Comparison of ENCODE assay signal across 8 cellular contexts in the genomic region with DNA sequence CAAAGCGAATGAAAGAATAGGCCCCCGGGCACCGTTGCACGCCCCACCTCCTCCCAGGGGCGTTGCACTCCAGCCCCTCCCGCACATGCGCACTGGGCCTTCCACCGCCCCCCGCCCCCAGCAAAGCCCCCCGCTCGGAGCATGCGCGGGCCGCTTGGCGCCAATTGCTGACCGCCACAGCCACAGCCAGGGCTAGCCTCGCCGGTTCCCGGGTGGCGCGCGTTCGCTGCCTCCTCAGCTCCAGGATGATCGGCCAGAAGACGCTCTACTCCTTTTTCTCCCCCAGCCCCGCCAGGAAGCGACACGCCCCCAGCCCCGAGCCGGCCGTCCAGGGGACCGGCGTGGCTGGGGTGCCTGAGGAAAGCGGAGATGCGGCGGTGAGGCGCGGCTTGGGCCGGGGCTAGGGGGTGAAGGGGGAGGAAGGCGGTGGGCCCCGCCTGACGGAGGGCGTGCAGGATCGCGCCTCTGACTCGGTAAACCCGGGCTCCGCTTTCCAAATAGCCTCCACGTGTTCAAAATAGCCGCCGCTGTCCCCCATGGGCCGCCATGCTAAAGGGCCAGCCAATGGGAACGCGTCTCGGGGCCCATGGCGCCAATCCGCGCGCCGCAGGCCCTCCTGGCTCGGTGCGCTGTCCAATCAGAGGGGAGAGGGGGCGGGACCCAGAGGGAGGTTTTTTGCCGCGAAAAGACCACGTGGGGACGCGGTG. TPM values are rescaled to one million over a fixed set of nuclear protein-coding genes. Genes with fewer than 3 reads are reported as not detected.
A peak's percentile ranks its signal among the peaks of the same experiment; 100 is the strongest.
DNase-seq lines count a peak whose midpoint lies in the region; ATAC-seq and TF ChIP-seq lines count a peak whose summit lies in the region.

A gene (plus strand): TSS at position 163 of the 707 bp plus-strand sequence. CDS start 83 bp downstream, at position 246.

- H3K9me3 ChIP-seq in BE2C: no peaks in the 10 kb centered on the region

- DNase-seq in BE2C: peak; percentile 98
- DNase-seq in NCI-H526 (lab: John Stamatoyannopoulos, UW): peak; percentile 87 to 98
- peak; percentile 96 to 97 for DNase-seq in activated CD4-positive, alpha-beta T cell treated with anti-CD3 and anti-CD28 coated beads for 4 hours
- peak; percentile 96 for DNase-seq in choroid plexus epithelial cell (ENCODE audit: low read depth)
- DNase-seq in kidney tubule cell (ENCODE audit: low spot score): peak; percentile 94
- peak; percentile 92 to 96 for DNase-seq in stimulated activated CD4-positive, alpha-beta T cell treated with anti-CD3 and anti-CD28 coated beads, Interleukin-1b, Interleukin-23, amount 100 ng/mL, for 1 hour (ENCODE audit: low read depth in 2 of 2)

- no peak for TF ChIP-seq CTCF in BE2C (IDR thresholded peaks at IDR 0.05; ENCODE audit: low read depth, low read length)
- no peak for TF ChIP-seq CTCF in choroid plexus epithelial cell (conservative IDR thresholded peaks at IDR 0.05; ENCODE audit: low read depth, low read length)

- H3K4me3 ChIP-seq in BE2C (ENCODE audit: low read depth, low read length): peak within 1 kb of the TSS; percentile 88
- peak within 1 kb of the TSS; percentile 84 for H3K4me3 ChIP-seq in choroid plexus epithelial cell (ENCODE audit: low read depth, low read length)

- peaks cover 43% of the 10 kb centered on the region for H3K36me3 ChIP-seq in BE2C

- 0 out of 2 replicates have a peak, but pooled peaks cover 5% of the 10 kb centered on the region for H3K4me1 ChIP-seq in BE2C

- H3K27me3 ChIP-seq in BE2C: no peaks in the 10 kb centered on the region

- ATAC-seq in GM19324 (IDR thresholded peaks at IDR 0.05; ENCODE audit: low FRiP score, unreplicated experiment) (peak; percentile 90), HG03460 (IDR thresholded peaks at IDR 0.05; ENCODE audit: unreplicated experiment) (peak; percentile 93)

RNA-seq across cellular contexts. Expression of the gene that starts here (rescaled TPM):
- 13.2 TPM for polyA plus RNA-seq in BE2C (2012; ENCODE audit: insufficient read depth, insufficient read length, low read depth)

Comparison
In these comparisons a context has a peak if more than half of its experiments do, and no peak if none do; other contexts are left out.
1. Peak in every context shown above with its lines: DNase-seq, ATAC-seq and H3K4me3 ChIP-seq.